In the genomic region with DNA sequence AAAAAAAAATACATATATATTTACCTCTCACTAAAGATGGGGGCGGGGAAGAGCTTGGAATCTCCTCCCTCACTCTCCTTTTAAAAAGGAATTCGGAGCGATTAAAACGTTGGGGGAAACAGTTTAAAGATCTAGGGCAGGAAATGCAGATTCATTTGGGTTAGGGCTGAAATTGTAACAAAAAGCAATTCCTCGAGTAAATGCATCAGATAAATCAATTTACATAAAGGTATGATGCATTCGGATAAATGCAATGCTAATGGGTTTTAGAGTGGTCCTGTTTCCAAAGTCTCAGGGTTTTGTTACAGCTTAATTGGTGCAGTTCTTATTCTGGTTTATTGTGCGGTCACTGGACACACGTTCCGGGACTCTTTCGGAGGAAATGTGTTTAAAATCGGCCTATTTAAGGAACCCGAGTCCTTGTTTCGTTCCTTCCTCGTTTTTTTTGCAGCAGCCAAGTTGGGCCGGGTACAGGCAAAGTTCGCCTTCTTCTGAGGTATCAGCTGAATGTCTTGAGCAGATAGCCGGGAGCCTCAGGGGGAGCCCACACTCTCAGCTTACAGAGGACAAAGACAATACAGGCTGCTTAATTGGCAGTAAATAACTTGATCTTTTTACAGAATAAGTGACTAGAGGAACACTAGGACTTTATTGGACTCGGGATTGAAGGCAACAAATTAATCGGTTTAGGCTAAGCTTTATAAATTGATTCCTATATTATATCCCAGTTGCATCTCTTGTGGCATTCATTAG, we compare ENCODE assay signal across 8 cellular contexts. TPM values are rescaled to one million over a fixed set of nuclear protein-coding genes. Genes with fewer than 3 reads are reported as not detected.
DNase-seq lines count a peak whose midpoint lies in the region; ATAC-seq and TF ChIP-seq lines count a peak whose summit lies in the region.

No MANE protein-coding gene starts in this region.

- no peak for TF ChIP-seq POLR2A in sigmoid colon (IDR thresholded peaks at IDR 0.05)

- ATAC-seq in GM18520 (IDR thresholded peaks at IDR 0.05; ENCODE audit: unreplicated experiment), result no peak

- no peak overlapping the region for H3K27ac ChIP-seq in iPS DF 6.9 (ENCODE audit: low read length)
- H3K27ac ChIP-seq in sigmoid colon, result peak overlapping the region; percentile 97 to 99 (median 98)

- intact Hi-C loops in sigmoid colon (cut with DNase I), result loop anchor here (2.0 to 10.0 kb wide), 6 partner anchors 178 to 572 kb away; a partner anchor contains a TSS

- H3K4me1 ChIP-seq in iPS DF 6.9 (ENCODE audit: control insufficient read depth, insufficient read depth, low read length), result peaks cover 2% of the 10 kb centered on the region; the same call in 1 of the 2 replicates
- peaks cover 0 to 44% (median 32%) of the 10 kb centered on the region in 4 donors for H3K4me1 ChIP-seq in sigmoid colon

- H3K4me3 ChIP-seq in astrocyte of the spinal cord (ENCODE audit: low read depth, low read length) (peak overlapping the region; percentile 87), iPS DF 6.9 (ENCODE audit: low read length) (peak overlapping the region; percentile 30; the same call in 1 of the 2 replicates), sigmoid colon (peak overlapping the region; percentile 77 to 91 (median 88))

- no peaks in the 10 kb centered on the region for H3K9me3 ChIP-seq in iPS DF 6.9 (ENCODE audit: control insufficient read depth, insufficient read depth, low read length)
- no peaks in the 10 kb centered on the region for H3K9me3 ChIP-seq in sigmoid colon

- DNase-seq in activated CD4-positive, alpha-beta T cell treated with anti-CD3 and anti-CD28 coated beads for 48 hours, result peak; percentile 17
- DNase-seq in activated CD4-positive, alpha-beta T cell treated with anti-CD3 and anti-CD28 coated beads, Interleukin-2, amount 50 U/mL, for 4 hours, result no peak
- DNase-seq in NCI-H69 (lab: John Stamatoyannopoulos, UW), result peak; percentile 55
- peak; percentile 47 for DNase-seq in astrocyte of the spinal cord (ENCODE audit: low read depth, low spot score)
- DNase-seq in iPS DF 6.9 (ENCODE audit: low read depth, low spot score), result no peak
- DNase-seq in sigmoid colon, result peak; percentile 69
- no peak for DNase-seq in activated CD4-positive, CD25-positive, alpha-beta regulatory T cell treated with anti-CD3 and anti-CD28 coated beads, Interleukin-2, amount 50 U/mL, for 72 hours

- in situ Hi-C loops in astrocyte of the spinal cord (cut with HindIII; ENCODE audit: low sequenced_read_pairs), result no loop called here

- TF ChIP-seq CTCF in astrocyte of the spinal cord (IDR thresholded peaks at IDR 0.05; ENCODE audit: low read depth, low read length), result no peak
- no peak for TF ChIP-seq CTCF in sigmoid colon (IDR thresholded peaks at IDR 0.05)

- H3K27me3 ChIP-seq in iPS DF 6.9 (ENCODE audit: control insufficient read depth, insufficient read depth, low read length) (no peaks in the 10 kb centered on the region), sigmoid colon (no peaks in the 10 kb centered on the region)

- no peaks in the 10 kb centered on the region; the same call in 1 of the 2 replicates for H3K36me3 ChIP-seq in iPS DF 6.9 (ENCODE audit: control insufficient read depth, insufficient read depth, low read length)
- H3K36me3 ChIP-seq in sigmoid colon, result no peaks in the 10 kb centered on the region

- TF ChIP-seq EP300 in sigmoid colon (IDR thresholded peaks at IDR 0.05), result no peak

- no CpG with 5 or more reads among the region's 19 CpGs for WGBS in iPS DF 6.9 (ENCODE audit: insufficient coverage, insufficient read length)
- 1 to 2% methylated on average over 19 of the region's 19 CpGs for WGBS in sigmoid colon, 2 donors

RNA-seq across cellular contexts. Expression of a gene that starts 1.7 kb away (rescaled TPM):
- 10 to 100 TPM; 41.7 to 68.3 (median 59.3) TPM for total RNA-seq in sigmoid colon
- polyA plus RNA-seq in sigmoid colon, result 10 to 100 TPM; 24.5 to 37.8 (median 36.4) TPM

Comparison
In these comparisons a context has a peak if more than half of its experiments do, and no peak if none do; other contexts are left out.
1. DNase-seq: peak in activated CD4-positive, alpha-beta T cell treated with anti-CD3 and anti-CD28 coated beads for 48 hours (single experiment), NCI-H69 (single experiment), astrocyte of the spinal cord (single experiment) and sigmoid colon (single experiment); none in activated CD4-positive, alpha-beta T cell treated with anti-CD3 and anti-CD28 coated beads, Interleukin-2, amount 50 U/mL, for 4 hours (0 of 2), iPS DF 6.9 (single experiment) and activated CD4-positive, CD25-positive, alpha-beta regulatory T cell treated with anti-CD3 and anti-CD28 coated beads, Interleukin-2, amount 50 U/mL, for 72 hours (single experiment).
2. H3K4me3 ChIP-seq: peak in every context shown above with its lines; median percentile 88 in sigmoid colon; 87 in astrocyte of the spinal cord; 30 in iPS DF 6.9.